In genomic region chr3:43153189-43154083, GRCh38 we compare ENCODE assay signal across 10 cellular contexts. TPM values are rescaled to one million over a fixed set of nuclear protein-coding genes. Genes with fewer than 3 reads are reported as not detected.
A peak's percentile ranks its signal among the peaks of the same experiment; 100 is the strongest.
DNase-seq lines count a peak whose midpoint lies in the region; ATAC-seq, FAIRE-seq and TF ChIP-seq lines count a peak whose summit lies in the region.
"Had no signal": no experiment of that assay in that cellular context is flagged by ENCODE, and none has a peak within 500 bp of the region (broad histone marks: within the 10 kb centered on the region; RNA-seq: fewer than 3 reads in every experiment).

No MANE protein-coding gene starts in this region.

- CTCF ChIA-PET in K562 (lab: Yijun Ruan, JAX; ENCODE audit: low intra/inter-chr PET ratio): interaction anchor here (4.2 kb wide), 1 partner anchor 192 kb away, joined by 27 read pairs; no protein-coding TSS in a partner anchor

- no peaks in the 10 kb centered on the region for H3K27me3 ChIP-seq in GM23338 (ENCODE audit: insufficient read depth)
- peaks cover 6 to 36% of the 10 kb centered on the region in 2 experiments; a peak in 4 of 5 replicates for H3K27me3 ChIP-seq in K562 (ENCODE audit: control insufficient read depth in 2 of 2, insufficient read depth in 2 of 2, low read length in 2 of 2)
- H3K27me3 ChIP-seq in skeletal muscle satellite cell (ENCODE audit: control insufficient read depth, insufficient read depth, low read length): peaks cover 20% of the 10 kb centered on the region
- H3K27me3 ChIP-seq in Karpas-422 (ENCODE audit: low read length): no peaks in the 10 kb centered on the region

- TF ChIP-seq EP300 in K562 (IDR thresholded peaks at IDR 0.05; ENCODE audit: low read length): no peak

- H3K4me3 ChIP-seq in GM23338 (no peak overlapping the region), K562 (no peak overlapping the region), skeletal muscle satellite cell (ENCODE audit: low read length) (no peak overlapping the region), Karpas-422 (ENCODE audit: low read length) (no peak overlapping the region)

- no peak for TF ChIP-seq RAD21 in K562 (CRISPR knock-in tag; conservative IDR thresholded peaks at IDR 0.05 in 1 of 2, IDR thresholded peaks at IDR 0.05 in 1 of 2)

- H4K20me1 ChIP-seq in GM23338 (replicated peaks; ENCODE audit: insufficient read depth) (no peaks in the 10 kb centered on the region), K562 (replicated peaks; ENCODE audit: control insufficient read depth, insufficient read depth, low read length) (0 out of 2 replicates have a peak, but pooled peaks cover 4% of the 10 kb centered on the region), Karpas-422 (ENCODE audit: insufficient read depth, low read depth, low read length) (no peaks in the 10 kb centered on the region)

- DNase-seq in GM23338 (ENCODE audit: low spot score): peak; percentile 16
- no peak for DNase-seq in K562 (ENCODE audit: extremely low read depth in 1 of 4, low spot score in 3 of 4)
- DNase-seq in hypothalamus (lab: John Stamatoyannopoulos, UW): peak in 39 of 51 donors; percentile 5 to 71 (median 45)
- DNase-seq in stimulated activated naive CD4-positive, alpha-beta T cell (lab: John Stamatoyannopoulos, UW): no peak
- no peak for DNase-seq in NCI-H2081 treated with DMSO at 0.1 percent for 48 hours (lab: John Stamatoyannopoulos, UW)
- no peak for DNase-seq in Karpas-422
- DNase-seq: activated B cell treated with CpG ODN at 0.5 μM for 24 hours, islet precursor cell had no signal

- H3K36me3 Mint-ChIP-seq in GM23338 (ENCODE audit: low read depth): no peaks in the 10 kb centered on the region

- peak; percentile 44 for FAIRE-seq in K562 (lab: Jason Lieb, UNC)

- in situ Hi-C loops in K562 (cut with MboI): loop anchor here (10.0 kb wide), 1 partner anchor 189 kb away; no protein-coding TSS in a partner anchor

- BruUV-seq in K562 (replicated peaks; lab: Mats Ljungman, UMichigan): no TSS peak

- intact Hi-C loops in K562 (cut with micrococcal nuclease): loop anchor here (2.0 kb wide), 1 partner anchor 193 kb away; no protein-coding TSS in a partner anchor

- H3K9me2 ChIP-seq in GM23338 (ENCODE audit: insufficient read depth) (peaks cover 12% of the 10 kb centered on the region; the same call in 1 of the 2 replicates), Karpas-422 (replicated peaks; ENCODE audit: insufficient read depth, low read length) (no peaks in the 10 kb centered on the region)

- H2AFZ ChIP-seq in GM23338 (peak overlapping the region; percentile 85), K562 (ENCODE audit: low read depth, low read length) (no peak overlapping the region), Karpas-422 (ENCODE audit: low read length) (no peak overlapping the region)

- TF ChIP-seq POLR2A in K562 (conservative IDR thresholded peaks at IDR 0.05): no peak

- H3K4me1 ChIP-seq in GM23338 (ENCODE audit: insufficient read depth): no peaks in the 10 kb centered on the region
- H3K4me1 ChIP-seq in K562 (replicated peaks in 1 of 2; ENCODE audit: control insufficient read depth in 2 of 2, insufficient read depth in 2 of 2, low read length in 2 of 2): no peaks in the 10 kb centered on the region
- peaks cover 14% of the 10 kb centered on the region for H3K4me1 ChIP-seq in skeletal muscle satellite cell (ENCODE audit: control insufficient read depth, insufficient read depth, low read length)
- H3K4me1 ChIP-seq in Karpas-422 (ENCODE audit: low read length): peaks cover 23% of the 10 kb centered on the region

- H3K4me1 Mint-ChIP-seq in GM23338: peaks cover 3% of the 10 kb centered on the region; the same call in 2 of the 3 replicates
- H3K4me1 Mint-ChIP-seq: activated B cell treated with CpG ODN at 0.5 μM for 24 hours had no signal

- H3K4me2 ChIP-seq in GM23338 (no peak overlapping the region), K562 (ENCODE audit: insufficient read depth, low read length) (no peak overlapping the region), skeletal muscle satellite cell (ENCODE audit: low read length) (peak overlapping the region; percentile 52), Karpas-422 (ENCODE audit: low read depth, low read length, poor library complexity, severe bottlenecking) (no peak overlapping the region)

- no peaks in the 10 kb centered on the region for H3K79me2 ChIP-seq in GM23338 (replicated peaks; ENCODE audit: insufficient read depth)
- H3K79me2 ChIP-seq in K562 (ENCODE audit: control insufficient read depth, insufficient read depth, low read length): no peaks in the 10 kb centered on the region
- no peaks in the 10 kb centered on the region for H3K79me2 ChIP-seq in Karpas-422 (ENCODE audit: low read length)

- no peaks in the 10 kb centered on the region for H3K9me3 Mint-ChIP-seq in GM23338

- TF ChIP-seq CTCF in GM23338 (conservative IDR thresholded peaks at IDR 0.05; ENCODE audit: low read depth in 2 of 2): 0 out of 4 replicates have a peak, but pooled peaks of 1 of the 2 experiments have one; percentile 9
- TF ChIP-seq CTCF in K562 (IDR thresholded peaks at IDR 0.05 in 2 of 3, conservative IDR thresholded peaks at IDR 0.05 in 1 of 3; ENCODE audit: insufficient read depth in 2 of 3, low read depth in 1 of 3, low read length in 3 of 3): no peak

- H3F3A ChIP-seq in GM23338 (replicated peaks; ENCODE audit: low read depth): no peaks in the 10 kb centered on the region

- ATAC-seq in GM23338 (peak; percentile 23; the same call in 2 of the 3 replicates), K562 (peak; percentile 49; the same call in 2 of the 3 replicates), GM19467 (IDR thresholded peaks at IDR 0.05; ENCODE audit: unreplicated experiment) (no peak)

- H3K9me3 ChIP-seq in K562 (replicated peaks; ENCODE audit: control insufficient read depth, insufficient read depth, low read depth, low read length) (no peaks in the 10 kb centered on the region), skeletal muscle satellite cell (replicated peaks; ENCODE audit: low read length) (no peaks in the 10 kb centered on the region), Karpas-422 (ENCODE audit: low read length) (no peaks in the 10 kb centered on the region)

- POLR2A ChIA-PET in K562 (lab: Yijun Ruan, JAX): interaction anchor here (0.6 kb wide), 1 partner anchor 34 kb away, joined by 3 read pairs; no protein-coding TSS in a partner anchor

- H3K9me1 ChIP-seq in K562 (ENCODE audit: control insufficient read depth, insufficient read depth, low read length): no peaks in the 10 kb centered on the region

- H3K27ac Mint-ChIP-seq in GM23338: no peak overlapping the region
- H3K27ac Mint-ChIP-seq: activated B cell treated with CpG ODN at 0.5 μM for 24 hours had no signal

- H3K27ac ChIP-seq in GM23338 (ENCODE audit: low read depth) (no peak overlapping the region), K562 (ENCODE audit: extremely low read depth, low read depth, low read length) (no peak overlapping the region), Karpas-422 (ENCODE audit: low read length) (no peak overlapping the region)

- WGBS in K562 (ENCODE audit: insufficient coverage, low coverage, missing lambda C conversion rate): 2% methylated on average over 19 of the region's 19 CpGs

- no peaks in the 10 kb centered on the region for H3K36me3 ChIP-seq in GM23338 (ENCODE audit: insufficient read depth)
- H3K36me3 ChIP-seq in K562 (ENCODE audit: control insufficient read depth, insufficient read depth, low read length): no peaks in the 10 kb centered on the region
- no peaks in the 10 kb centered on the region for H3K36me3 ChIP-seq in skeletal muscle satellite cell (ENCODE audit: insufficient read depth, low read length)
- no peaks in the 10 kb centered on the region for H3K36me3 ChIP-seq in Karpas-422 (ENCODE audit: insufficient read depth, low read length)

- peaks cover 3% of the 10 kb centered on the region for H3K27me3 Mint-ChIP-seq in GM23338 (ENCODE audit: insufficient read depth, low read depth, poor library complexity)

- no peak overlapping the region for H3K4me3 Mint-ChIP-seq in GM23338
- H3K4me3 Mint-ChIP-seq: activated B cell treated with CpG ODN at 0.5 μM for 24 hours had no signal

- H3K9ac ChIP-seq in K562 (ENCODE audit: insufficient read depth in 1 of 2, low read depth in 2 of 2, low read length in 2 of 2) (no peak overlapping the region), skeletal muscle satellite cell (ENCODE audit: low read depth, low read length) (no peak overlapping the region), Karpas-422 (ENCODE audit: low read length) (no peak overlapping the region)

TF ChIP-seq in GM23338, 12 proteins besides CTCF, POLR2A, EP300 and RAD21:
- TF ChIP-seq CREB1 (CRISPR knock-in tag; IDR thresholded peaks at IDR 0.05; ENCODE audit: low read depth) (0 out of 2 replicates have a peak, but pooled peaks have one; percentile 24), NANOG (IDR thresholded peaks at IDR 0.05; ENCODE audit: borderline replicate concordance) (no peak)
TF ChIP-seq in GM23338: peak in this region for 1.

RNA-seq across cellular contexts. Expression of gene POMGNT2, which starts 47.6 kb away (rescaled TPM):
- 22.6 and 26.1 TPM in 2 replicates for total RNA-seq in GM23338 (2014; rRNA removed; shearing (Covaris generic))
- polyA plus RNA-seq in GM23338 (2016; fragmentation: Nextera tagmentation; extraction: Ambion mirVana) (10.2 and 10.7 TPM in 2 replicates), K562 (2011; rRNA removed) (12.1 and 16.9 TPM in 2 replicates), K562 (2014; fragmentation: Illumina TruSeq; extraction: Trizol) (10.3 and 13.5 TPM in 2 replicates), K562 (2014; fragmentation: Nextera tagmentation; extraction: Ambion mirVana) (1 to 10 TPM in 1 of 2 experiments, under 1 TPM in 1; 0.65 to 1.1 TPM), K562 (2014; rRNA removed) (11.9 and 13.9 TPM in 2 replicates)
- 5.8 and 16.8 TPM in 2 replicates for total RNA-seq in K562 (2011; cell fraction: chromatin; rRNA removed; ENCODE audit: low replicate concordance)
- 17.5 and 24.3 TPM in 2 replicates for total RNA-seq in K562 (2011; cell fraction: nucleolus; rRNA removed)
- 15.8 and 20.2 TPM in 2 replicates for total RNA-seq in K562 (2011; cell fraction: nucleoplasm; rRNA removed)
- total RNA-seq in K562 (2014; rRNA removed) (14.1 and 16.0 TPM in 2 replicates), K562 (2014; rRNA removed; fragmentation: Illumina TruSeq; extraction: Trizol) (4.5 and 5.8 TPM in 2 replicates), K562 (2015; rRNA removed; fragmentation: Illumina TruSeq; extraction: Trizol) (9.8 and 10.8 TPM in 2 replicates), K562 (2021) (13.1 and 13.3 TPM in 2 replicates)
- 20.8 and 35.7 TPM in 2 replicates for polyA plus RNA-seq in K562 (2011; cell fraction: cytosol; rRNA removed)
- 10.2 and 14.5 TPM in 2 replicates for polyA plus RNA-seq in K562 (2011; cell fraction: nucleus; rRNA removed)
- 12.2 and 18.6 TPM in 2 replicates for polyA plus RNA-seq in K562 (2012)
- polyA minus RNA-seq in K562 (2011; rRNA and poly(A)+ RNA removed): 7.0 and 10.0 TPM in 2 replicates
- 9.9 and 10.3 TPM in 2 replicates for polyA minus RNA-seq in K562 (2011; cell fraction: cytosol; rRNA and poly(A)+ RNA removed)
- polyA minus RNA-seq in K562 (2011; cell fraction: nucleus; rRNA and poly(A)+ RNA removed): 3.1 and 5.0 TPM in 2 replicates
- 7.9 and 11.4 TPM in 2 replicates for total RNA-seq in skeletal muscle satellite cell (2012; rRNA removed)
- total RNA-seq in Karpas-422 (2014; rRNA removed; shearing (Covaris generic); ENCODE audit: low replicate concordance): 59.3 and 70.7 TPM in 2 replicates

Comparison
In these comparisons a context has a peak if more than half of its experiments do, and no peak if none do; other contexts are left out.
1. DNase-seq: peak in GM23338 (single experiment) and hypothalamus (39 of 51); none in K562 (0 of 4), stimulated activated naive CD4-positive, alpha-beta T cell (0 of 6), NCI-H2081 treated with DMSO at 0.1 percent for 48 hours (single experiment) and Karpas-422 (single experiment).